21 cellular contexts compared by ENCODE assay signal in genomic region chr22:30429887-30430286, GRCh38. TPM values are rescaled to one million over a fixed set of nuclear protein-coding genes. Genes with fewer than 3 reads are reported as not detected.
"Had no signal": no experiment of that assay in that cellular context is flagged by ENCODE, and none has a peak within 500 bp of the region (broad histone marks: within the 10 kb centered on the region; RNA-seq: fewer than 3 reads in every experiment).

No MANE protein-coding gene starts in this region.

- H3K4me3 ChIP-seq: esophagus squamous epithelium, heart right ventricle, sigmoid colon, testis, upper lobe of left lung had no signal

- H3K36me3 ChIP-seq: sigmoid colon had no signal

- DNase-seq: activated CD4-positive, alpha-beta T cell treated with anti-CD3 and anti-CD28 coated beads, Interleukin-2, amount 10 ng/mL, durations not matched to agents 24 days and 14 days; activated CD8-positive, alpha-beta T cell treated with anti-CD3 and anti-CD28 coated beads for 36 hours; activated naive CD4-positive, alpha-beta T cell treated with Interleukin-2 at 50 U/mL for 16 hours; activated naive CD8-positive, alpha-beta T cell treated with anti-CD3 and anti-CD28 coated beads, Interleukin-2, amount 50 U/mL, for 24 hours; activated T-cell treated with anti-CD3 and anti-CD28 coated beads, Interleukin-2, amount 50 U/mL, for 24 hours; anterior cingulate cortex; brain microvascular endothelial cell; cortex of kidney; esophagus squamous epithelium; heart right ventricle; kidney glomerular epithelial cell; left ventricle myocardium superior; occipital lobe; sigmoid colon; stimulated activated CD4-positive, alpha-beta T cell treated with anti-CD3 and anti-CD28 coated beads, Interleukin-4, amount 100 ng/mL, for 24 hours; testis had no signal

- H3K27me3 Mint-ChIP-seq: activated CD4-positive, alpha-beta T cell treated with anti-CD3 and anti-CD28 coated beads, Interleukin-2, amount 10 ng/mL, durations not matched to agents 24 days and 14 days; activated CD8-positive, alpha-beta T cell treated with anti-CD3 and anti-CD28 coated beads for 36 hours; activated naive CD8-positive, alpha-beta T cell treated with anti-CD3 and anti-CD28 coated beads, Interleukin-2, amount 50 U/mL, for 24 hours; activated T-cell treated with anti-CD3 and anti-CD28 coated beads, Interleukin-2, amount 50 U/mL, for 24 hours had no signal

- ATAC-seq: activated CD8-positive, alpha-beta T cell treated with anti-CD3 and anti-CD28 coated beads for 36 hours; activated naive CD8-positive, alpha-beta T cell treated with anti-CD3 and anti-CD28 coated beads, Interleukin-2, amount 50 U/mL, for 24 hours; heart right ventricle; left ventricle myocardium superior; stimulated activated effector memory CD8-positive, alpha-beta T cell treated with anti-CD3 and anti-CD28 coated beads, Interleukin-12 subunit alpha, Interleukin-12 subunit beta, amount 100 ng/mL, for 72 hours had no signal

- H3K9me3 ChIP-seq: esophagus squamous epithelium, sigmoid colon, testis, upper lobe of left lung had no signal

- H3K9me3 Mint-ChIP-seq: activated naive CD8-positive, alpha-beta T cell treated with anti-CD3 and anti-CD28 coated beads, Interleukin-2, amount 50 U/mL, for 24 hours; stimulated activated effector memory CD8-positive, alpha-beta T cell treated with anti-CD3 and anti-CD28 coated beads, Interleukin-12 subunit alpha, Interleukin-12 subunit beta, amount 100 ng/mL, for 72 hours had no signal

- H3K27ac ChIP-seq: brain microvascular endothelial cell, esophagus squamous epithelium, heart right ventricle, sigmoid colon, testis, upper lobe of left lung had no signal

- H3K27me3 ChIP-seq: brain microvascular endothelial cell, esophagus squamous epithelium, heart right ventricle, sigmoid colon, testis, upper lobe of left lung had no signal

- H3K4me3 Mint-ChIP-seq: activated CD4-positive, alpha-beta T cell treated with anti-CD3 and anti-CD28 coated beads, Interleukin-2, amount 10 ng/mL, durations not matched to agents 24 days and 14 days; activated CD8-positive, alpha-beta T cell treated with anti-CD3 and anti-CD28 coated beads for 36 hours; activated naive CD8-positive, alpha-beta T cell treated with anti-CD3 and anti-CD28 coated beads, Interleukin-2, amount 50 U/mL, for 24 hours; activated T-cell treated with anti-CD3 and anti-CD28 coated beads, Interleukin-2, amount 50 U/mL, for 24 hours; stimulated activated effector memory CD8-positive, alpha-beta T cell treated with anti-CD3 and anti-CD28 coated beads, Interleukin-12 subunit alpha, Interleukin-12 subunit beta, amount 100 ng/mL, for 72 hours had no signal

- H3K27ac Mint-ChIP-seq: activated CD4-positive, alpha-beta T cell treated with anti-CD3 and anti-CD28 coated beads, Interleukin-2, amount 10 ng/mL, durations not matched to agents 24 days and 14 days; activated CD8-positive, alpha-beta T cell treated with anti-CD3 and anti-CD28 coated beads for 36 hours; activated naive CD8-positive, alpha-beta T cell treated with anti-CD3 and anti-CD28 coated beads, Interleukin-2, amount 50 U/mL, for 24 hours; activated T-cell treated with anti-CD3 and anti-CD28 coated beads, Interleukin-2, amount 50 U/mL, for 24 hours; activated T-helper 2 cell treated with anti-CD3 and anti-CD28 coated beads, Interferon-gamma antibody, Interleukin-2, Interleukin-4, amounts not matched to agents 10 μg/mL and 5 μg/mL and 100 μg/mL, durations not matched to agents 14 hours and 24 hours and 36 hours had no signal

RNA-seq across cellular contexts. Expression of gene SEC14L3, which starts 41.9 kb away (rescaled TPM):
- total RNA-seq: activated CD4-positive, alpha-beta T cell treated with anti-CD3 and anti-CD28 coated beads, Interleukin-2, amount 10 ng/mL, durations not matched to agents 24 days and 14 days; activated CD8-positive, alpha-beta T cell treated with anti-CD3 and anti-CD28 coated beads for 36 hours; activated T-helper 2 cell treated with anti-CD3 and anti-CD28 coated beads, Interferon-gamma antibody, Interleukin-2, Interleukin-4, amounts not matched to agents 10 μg/mL and 5 μg/mL and 100 μg/mL, durations not matched to agents 14 hours and 24 hours and 36 hours; heart right ventricle; left ventricle myocardium superior; mononuclear cell; occipital lobe; renal cortical epithelial cell; sigmoid colon had no signal
- polyA plus RNA-seq: heart right ventricle had no signal
